Comparison of ENCODE assay signal across 10 cellular contexts in genomic region chr2:42493468-42493884, GRCh38. TPM values are rescaled to one million over a fixed set of nuclear protein-coding genes. Genes with fewer than 3 reads are reported as not detected.
DNase-seq lines count a peak whose midpoint lies in the region; ATAC-seq, FAIRE-seq and TF ChIP-seq lines count a peak whose summit lies in the region.
"Had no signal": no experiment of that assay in that cellular context is flagged by ENCODE, and none has a peak within 500 bp of the region (broad histone marks: within the 10 kb centered on the region; RNA-seq: fewer than 3 reads in every experiment).

No MANE protein-coding gene starts in this region.

- no peak for TF ChIP-seq CTCF in A673 (conservative IDR thresholded peaks at IDR 0.05; ENCODE audit: low read depth, low read length)
- TF ChIP-seq CTCF in HepG2 (CRISPR knock-in tag; IDR thresholded peaks at IDR 0.05) = no peak

- POLR2A ChIA-PET in A673 (lab: Charles Lee; ENCODE audit: low non-redundant PET) = no interaction called here
- POLR2A ChIA-PET in HepG2 (lab: Yijun Ruan, JAX) = interaction anchor here (1.0 to 2.5 kb wide), 4 partner anchors 12 to 299 kb away, joined by 3 to 19 read pairs (median 4); partner anchors contain the start of gene HAAO

- 6% methylated on average over 7 of the region's 59 CpGs for WGBS in HepG2 (ENCODE audit: low lambda C conversion rate)

- H3K36me3 ChIP-seq in A673 (ENCODE audit: insufficient read depth, low read length, poor library complexity, severe bottlenecking) (no peaks in the 10 kb centered on the region), HepG2 (replicated peaks in 1 of 2; ENCODE audit: control insufficient read depth in 1 of 2, insufficient read depth in 2 of 2, low read length in 2 of 2) (no peaks in the 10 kb centered on the region)

- FAIRE-seq in HepG2 (lab: Jason Lieb, UNC) = no peak
- FAIRE-seq: GM18507 had no signal

- H3K9ac ChIP-seq in HepG2 (ENCODE audit: insufficient read depth, low read depth, low read length) = peak overlapping the region; percentile 82

- DNase-seq in A673 (ENCODE audit: low spot score) (no peak), HepG2 (ENCODE audit: low spot score) (no peak), OCI-M2 (lab: John Stamatoyannopoulos, UW; ENCODE audit: unreplicated experiment) (no peak), cortex of kidney (lab: John Stamatoyannopoulos, UW) (no peak)
- no peak for DNase-seq in T-helper 2 cell treated with Interferon-gamma antibody and Interleukin-4, amounts not matched to agents 5 μg/mL and 100 μg/mL, for 36 hours (ENCODE audit: low spot score)
- DNase-seq: amniotic stem cell had no signal

- 0 out of 2 replicates have a peak, but pooled peaks have one; percentile 25 for TF ChIP-seq RAD21 in HepG2 (CRISPR knock-in tag; IDR thresholded peaks at IDR 0.05)

- H3K27ac Mint-ChIP-seq in T-helper 2 cell treated with Interferon-gamma antibody and Interleukin-4, amounts not matched to agents 5 μg/mL and 100 μg/mL, for 36 hours = no peak overlapping the region

- no peaks in the 10 kb centered on the region for H4K20me1 ChIP-seq in HepG2 (ENCODE audit: insufficient read depth, low read length)

- H2AFZ ChIP-seq in HepG2 (ENCODE audit: low read length) = no peak overlapping the region

- H3K4me2 ChIP-seq in HepG2 (ENCODE audit: low read depth, low read length) = peak overlapping the region; percentile 95

- no peaks in the 10 kb centered on the region for H3K9me3 Mint-ChIP-seq in T-helper 2 cell treated with Interferon-gamma antibody and Interleukin-4, amounts not matched to agents 5 μg/mL and 100 μg/mL, for 36 hours

- H3K27me3 ChIP-seq in A673 (replicated peaks; ENCODE audit: insufficient read depth, low read depth, low read length, poor library complexity) (no peaks in the 10 kb centered on the region), HepG2 (ENCODE audit: control insufficient read depth in 1 of 2, insufficient read depth in 2 of 2, low read length in 2 of 2) (no peaks in the 10 kb centered on the region)

- H3K4me3 Mint-ChIP-seq in T-helper 2 cell treated with Interferon-gamma antibody and Interleukin-4, amounts not matched to agents 5 μg/mL and 100 μg/mL, for 36 hours = peak overlapping the region; percentile 50

- H3K4me1 ChIP-seq in A673 (ENCODE audit: insufficient read depth, low read length, poor library complexity, severe bottlenecking) = no peaks in the 10 kb centered on the region
- H3K4me1 ChIP-seq in HepG2 (ENCODE audit: insufficient read depth, low read length) = peaks cover 75% of the 10 kb centered on the region

- H3K27ac ChIP-seq in A673 (ENCODE audit: low read depth, low read length, poor library complexity, severe bottlenecking) (peak overlapping the region; percentile 19), HepG2 (ENCODE audit: extremely low read length, insufficient read depth, low read length) (peak overlapping the region; percentile 77)

- BruUV-seq in A673 (replicated peaks; lab: Mats Ljungman, UMichigan) (no TSS peak), HepG2 (replicated peaks; lab: Mats Ljungman, UMichigan) (no TSS peak)

- no peaks in the 10 kb centered on the region for H3K36me3 Mint-ChIP-seq in T-helper 2 cell treated with Interferon-gamma antibody and Interleukin-4, amounts not matched to agents 5 μg/mL and 100 μg/mL, for 36 hours (ENCODE audit: low read depth)

- H3K9me3 ChIP-seq in A673 (ENCODE audit: low read depth, low read length, poor library complexity, severe bottlenecking) (no peaks in the 10 kb centered on the region), HepG2 (ENCODE audit: low read length) (no peaks in the 10 kb centered on the region)

- intact Hi-C loops in A673 (cut with micrococcal nuclease; ENCODE audit: unreplicated experiment) = loop anchor here (10.0 kb wide), 1 partner anchor 301 kb away; the partner anchor contains the start of gene HAAO
- intact Hi-C loops in HepG2 (cut with micrococcal nuclease; ENCODE audit: unreplicated experiment) = loop anchor here (5.0 to 10.0 kb wide), 2 partner anchors 111 to 131 kb away; partner anchors contain the start of gene COX7A2L

- TF ChIP-seq EP300 in HepG2 (IDR thresholded peaks at IDR 0.05; ENCODE audit: low read depth in 2 of 2, low read length in 2 of 2) (no peak), HepG2 (CRISPR knock-in tag; IDR thresholded peaks at IDR 0.05; ENCODE audit: borderline replicate concordance) (no peak)

- ATAC-seq in GM19438 (IDR thresholded peaks at IDR 0.05; ENCODE audit: low read depth, unreplicated experiment) = peak; percentile 22
- peak; percentile 52 for ATAC-seq in HepG2
- no peak for ATAC-seq in HG02852 (IDR thresholded peaks at IDR 0.05; ENCODE audit: unreplicated experiment)
- ATAC-seq in HG03439 (IDR thresholded peaks at IDR 0.05; ENCODE audit: unreplicated experiment) = no peak

- H3K79me2 ChIP-seq in HepG2 (ENCODE audit: insufficient read depth, low read length) = peaks cover 48% of the 10 kb centered on the region

- no peak for TF ChIP-seq POLR2A in HepG2 (IDR thresholded peaks at IDR 0.05; ENCODE audit: insufficient read depth in 1 of 2, low read depth in 2 of 2, low read length in 2 of 2)

- peaks cover 46% of the 10 kb centered on the region for H3K27me3 Mint-ChIP-seq in T-helper 2 cell treated with Interferon-gamma antibody and Interleukin-4, amounts not matched to agents 5 μg/mL and 100 μg/mL, for 36 hours (ENCODE audit: low read depth)

- in situ Hi-C loops in HepG2 (cut with HindIII; ENCODE audit: extremely low pct_ligation_motif_present, low pct_unique_long_range_greater_than_20kb) = loop anchor here (5.0 kb wide), 1 partner anchor 169 kb away; no protein-coding TSS in a partner anchor

- H3K4me3 ChIP-seq in A673 (ENCODE audit: low read depth, low read length, poor library complexity, severe bottlenecking) (peak overlapping the region; percentile 62), HepG2 (replicated peaks in 1 of 3; ENCODE audit: insufficient read depth in 1 of 3, low read depth in 2 of 3, low read length in 3 of 3) (peak overlapping the region; percentile 75 to 88 (median 86))

- peaks cover 7% of the 10 kb centered on the region for H3K4me1 Mint-ChIP-seq in T-helper 2 cell treated with Interferon-gamma antibody and Interleukin-4, amounts not matched to agents 5 μg/mL and 100 μg/mL, for 36 hours (ENCODE audit: low read depth)

- CTCF ChIA-PET in A673 (lab: Charles Lee) = no interaction called here
- CTCF ChIA-PET in HepG2 (lab: Yijun Ruan, JAX; ENCODE audit: low intra/inter-chr PET ratio, low total read pairs) = interaction anchor here (3.1 kb wide), 1 partner anchor 170 kb away, joined by 28 read pairs; no protein-coding TSS in a partner anchor

TF ChIP-seq in HepG2, 621 proteins besides CTCF, POLR2A, EP300 and RAD21 (continues in another document):
- no peak for TF ChIP-seq RORA (CRISPR knock-in tag; IDR thresholded peaks at IDR 0.05)
- TF ChIP-seq ZNF891 (CRISPR knock-in tag; IDR thresholded peaks at IDR 0.05) = no peak; the same call in 1 of the 2 replicates
- TF ChIP-seq RBAK (CRISPR knock-in tag; IDR thresholded peaks at IDR 0.05) = no peak
- TF ChIP-seq ZFP41 (CRISPR knock-in tag; IDR thresholded peaks at IDR 0.05; ENCODE audit: borderline replicate concordance) = no peak
- peak; percentile 26; the same call in 1 of the 2 replicates for TF ChIP-seq MAZ (IDR thresholded peaks at IDR 0.05; ENCODE audit: borderline replicate concordance, low read depth, low read length)
- TF ChIP-seq MAZ (CRISPR knock-in tag; IDR thresholded peaks at IDR 0.05; ENCODE audit: low read depth) = no peak; the same call in 1 of the 2 replicates
- no peak for TF ChIP-seq MBNL3 (CRISPR knock-in tag; conservative IDR thresholded peaks at IDR 0.05)
- TF ChIP-seq ARNTL (CRISPR knock-in tag; IDR thresholded peaks at IDR 0.05) = no peak
- no peak for TF ChIP-seq BRF2 (CRISPR knock-in tag; IDR thresholded peaks at IDR 0.05)
- TF ChIP-seq SCMH1 (CRISPR knock-in tag; IDR thresholded peaks at IDR 0.05; ENCODE audit: borderline replicate concordance) = no peak
- TF ChIP-seq YEATS4 (CRISPR knock-in tag; IDR thresholded peaks at IDR 0.05; ENCODE audit: borderline replicate concordance) = 0 out of 2 replicates have a peak, but pooled peaks have one; percentile 33
- TF ChIP-seq TEAD2 (CRISPR knock-in tag; IDR thresholded peaks at IDR 0.05) = no peak
- no peak for TF ChIP-seq KLF11 (CRISPR knock-in tag; IDR thresholded peaks at IDR 0.05)
- TF ChIP-seq HIVEP1 (CRISPR knock-in tag; IDR thresholded peaks at IDR 0.05) = no peak

RNA-seq across cellular contexts. Expression of gene KCNG3, which starts 0.3 kb away (rescaled TPM):
- 1.5 and 1.7 TPM in 2 replicates for total RNA-seq in A673 (2021)
- 4.8 and 5.2 TPM in 2 replicates for total RNA-seq in HepG2 (2016; rRNA removed; fragmentation: Illumina TruSeq; extraction: Trizol)
- total RNA-seq in HepG2 (2016; cell fraction: cytosol; rRNA removed; fragmentation: Illumina TruSeq; extraction: Trizol; ENCODE audit: low read depth) = 0.44 and 0.71 TPM in 2 replicates
- 4.2 and 5.9 TPM in 2 replicates for total RNA-seq in HepG2 (2016; cell fraction: insoluble cytoplasmic fraction; rRNA removed; fragmentation: Illumina TruSeq; extraction: Trizol)
- 2.2 and 2.3 TPM in 2 replicates for total RNA-seq in HepG2 (2016; cell fraction: membrane; rRNA removed; fragmentation: Illumina TruSeq; extraction: Trizol)
- total RNA-seq in HepG2 (2016; cell fraction: nucleus; rRNA removed; fragmentation: Illumina TruSeq; extraction: Trizol) = 11.7 and 11.8 TPM in 2 replicates
- 2.7 and 2.8 TPM in 2 replicates for polyA plus RNA-seq in HepG2 (2011; rRNA removed)
- polyA plus RNA-seq in HepG2 (2011; cell fraction: cytosol; rRNA removed) = 1.7 and 2.1 TPM in 2 replicates
- 4.4 and 4.7 TPM in 2 replicates for polyA plus RNA-seq in HepG2 (2011; cell fraction: nucleus; rRNA removed)
- 1.6 and 2.1 TPM in 2 replicates for polyA plus RNA-seq in HepG2 (2012)
- polyA plus RNA-seq in HepG2 (2016; cell fraction: cytosol; fragmentation: Illumina TruSeq; extraction: Trizol; ENCODE audit: low read depth) = 0.23 and 0.29 TPM in 2 replicates
- polyA plus RNA-seq in HepG2 (2016; cell fraction: insoluble cytoplasmic fraction; fragmentation: Illumina TruSeq; extraction: Trizol; ENCODE audit: low read depth) = 2.7 and 3.2 TPM in 2 replicates
- polyA plus RNA-seq in HepG2 (2016; cell fraction: membrane; fragmentation: Illumina TruSeq; extraction: Trizol; ENCODE audit: low read depth) = 0.87 and 1.0 TPM in 2 replicates
- 3.4 and 4.0 TPM in 2 replicates for polyA plus RNA-seq in HepG2 (2016; cell fraction: nucleus; fragmentation: Illumina TruSeq; extraction: Trizol; ENCODE audit: insufficient read depth, low read depth)
- polyA minus RNA-seq in HepG2 (2011; rRNA and poly(A)+ RNA removed; ENCODE audit: low replicate concordance) = 0.07 and 12.2 TPM in 2 replicates
- 7.5 and 7.8 TPM in 2 replicates for polyA minus RNA-seq in HepG2 (2011; cell fraction: cytosol; rRNA and poly(A)+ RNA removed)
- polyA minus RNA-seq in HepG2 (2011; cell fraction: nucleus; rRNA and poly(A)+ RNA removed) = 22.9 and 23.8 TPM in 2 replicates

Comparison
In these comparisons a context has a peak if more than half of its experiments do, and no peak if none do; other contexts are left out.
1. ATAC-seq: peak in GM19438 (single experiment) and HepG2 (single experiment); none in HG02852 (single experiment) and HG03439 (single experiment).